13 cellular contexts compared by ENCODE assay signal in genomic region chr15:73870700-73871408, GRCh38. TPM values are rescaled to one million over a fixed set of nuclear protein-coding genes. Genes with fewer than 3 reads are reported as not detected.
DNase-seq lines count a peak whose midpoint lies in the region; ATAC-seq and TF ChIP-seq lines count a peak whose summit lies in the region.
"Had no signal": no experiment of that assay in that cellular context is flagged by ENCODE, and none has a peak within 500 bp of the region (broad histone marks: within the 10 kb centered on the region; RNA-seq: fewer than 3 reads in every experiment).

No MANE protein-coding gene starts in this region.

- ATAC-seq in HG03520 (IDR thresholded peaks at IDR 0.05; ENCODE audit: unreplicated experiment) (no peak), GM19023 (IDR thresholded peaks at IDR 0.05; ENCODE audit: unreplicated experiment) (no peak)

- TF ChIP-seq CTCF in fibroblast of pulmonary artery (IDR thresholded peaks at IDR 0.05; ENCODE audit: low read length, missing control alignments) = peak; percentile 14

- no peak overlapping the region for H3K4me3 ChIP-seq in fibroblast of pulmonary artery (replicated peaks; ENCODE audit: low read depth, low read length)
- H3K4me3 ChIP-seq: thyroid gland had no signal

- DNase-seq in Daoy (ENCODE audit: low read depth) (peak; percentile 67), NCI-H69 (lab: John Stamatoyannopoulos, UW) (peak; percentile 13), fibroblast of pulmonary artery (ENCODE audit: low read depth) (peak; percentile 90), mesenteric fat pad (ENCODE audit: low spot score) (peak; percentile 89), middle frontal gyrus (ENCODE audit: extremely low spot score, low spot score) (no peak)
- no peak for DNase-seq in stimulated activated CD4-positive, alpha-beta T cell treated with anti-CD3 and anti-CD28 coated beads, Interleukin-2, amount 100 ng/mL, for 24 hours
- DNase-seq: activated CD4-positive, alpha-beta T cell treated with anti-CD3 and anti-CD28 coated beads for 4 hours; central memory CD4-positive, alpha-beta T cell; KG1; thyroid gland had no signal

RNA-seq across cellular contexts. Expression of gene TBC1D21, which starts 2.5 kb away (rescaled TPM):
- not detected in 2 replicates for total RNA-seq in Daoy (2014; rRNA removed; shearing (Covaris generic))
- not detected for total RNA-seq in mesenteric fat pad
- total RNA-seq: frontal cortex, thyroid gland had no signal

RNA-seq across cellular contexts. Expression of gene LOXL1, which starts 55.4 kb away (rescaled TPM):
- 125 and 161 TPM in 2 replicates for total RNA-seq in Daoy (2014; rRNA removed; shearing (Covaris generic))
- total RNA-seq in mesenteric fat pad = 14.0 TPM

Comparison
In these comparisons a context has a peak if more than half of its experiments do, and no peak if none do; other contexts are left out.
1. DNase-seq: peak in Daoy (single experiment), NCI-H69 (single experiment), fibroblast of pulmonary artery (single experiment) and mesenteric fat pad (single experiment); none in middle frontal gyrus (single experiment) and stimulated activated CD4-positive, alpha-beta T cell treated with anti-CD3 and anti-CD28 coated beads, Interleukin-2, amount 100 ng/mL, for 24 hours (0 of 2).